Comparison of ENCODE assay signal across 18 cellular contexts in genomic region chr6:1834231-1834630, GRCh38.
A peak's percentile ranks its signal among the peaks of the same experiment; 100 is the strongest.
DNase-seq lines count a peak whose midpoint lies in the region; ATAC-seq and TF ChIP-seq lines count a peak whose summit lies in the region.
"Had no signal": no experiment of that assay in that cellular context is flagged by ENCODE, and none has a peak within 500 bp of the region (broad histone marks: within the 10 kb centered on the region; RNA-seq: fewer than 3 reads in every experiment).

No MANE protein-coding gene starts in this region.

- H3K79me2 ChIP-seq in PC-3 (ENCODE audit: low read length) = no peaks in the 10 kb centered on the region

- peaks cover 74% of the 10 kb centered on the region for H3K4me1 ChIP-seq in HAP-1
- H3K4me1 ChIP-seq in IMR-90 (ENCODE audit: control insufficient read depth, insufficient read depth, low read length) = peaks cover 8% of the 10 kb centered on the region
- H3K4me1 ChIP-seq in PC-3 (ENCODE audit: insufficient read depth, low read length) = peaks cover 31% of the 10 kb centered on the region
- H3K4me1 ChIP-seq: Caco-2 had no signal

- no peak overlapping the region for H4K5ac ChIP-seq in IMR-90 (ENCODE audit: low read depth, low read length)

- H3K36me3 ChIP-seq in HAP-1 (replicated peaks) (no peaks in the 10 kb centered on the region), IMR-90 (ENCODE audit: control insufficient read depth, insufficient read depth, low read length) (no peaks in the 10 kb centered on the region), PC-3 (ENCODE audit: low read depth, low read length) (peaks cover 2% of the 10 kb centered on the region; the same call in 1 of the 2 replicates)
- H3K36me3 ChIP-seq: BLaER1 had no signal

- no peak overlapping the region for H2BK5ac ChIP-seq in IMR-90 (ENCODE audit: low read depth, low read length, poor library complexity, severe bottlenecking)

- BruUV-seq in IMR-90 (replicated peaks; lab: Mats Ljungman, UMichigan) (no TSS peak), PC-3 (replicated peaks; lab: Mats Ljungman, UMichigan) (no TSS peak)

- WGBS in IMR-90 (ENCODE audit: extremely low coverage in 2 of 2, insufficient read length in 1 of 2), 2 experiments = no CpG with 5 or more reads among the region's 2 CpGs

- CTCF ChIA-PET in IMR-90 (lab: Yijun Ruan, JAX) = no interaction called here
- CTCF ChIA-PET in activated CD4-positive, alpha-beta memory T cell treated with anti-CD3 and anti-CD28 coated beads for 36 hours (lab: Charles Lee) = no interaction called here
- CTCF ChIA-PET in PC-3 (lab: Charles Lee) = no interaction called here

- no peaks in the 10 kb centered on the region for H3K9me3 Mint-ChIP-seq in osteocyte (ENCODE audit: unreplicated experiment)
- H3K9me3 Mint-ChIP-seq in stimulated activated effector memory CD8-positive, alpha-beta T cell treated with anti-CD3 and anti-CD28 coated beads, Interleukin-12 subunit alpha, Interleukin-12 subunit beta, amount 100 ng/mL, for 72 hours = peaks cover 3% of the 10 kb centered on the region
- peaks cover 10% of the 10 kb centered on the region for H3K9me3 Mint-ChIP-seq in activated CD4-positive, alpha-beta memory T cell treated with anti-CD3 and anti-CD28 coated beads for 36 hours

- 0 out of 2 replicates have a peak overlapping the region, but pooled peaks have one; percentile 25 for H2BK20ac ChIP-seq in IMR-90 (ENCODE audit: low read depth, low read length)

- H3K9me2 ChIP-seq in PC-3 (replicated peaks; ENCODE audit: low read length) = no peaks in the 10 kb centered on the region

- peaks cover 6% of the 10 kb centered on the region; the same call in 1 of the 2 replicates for H3K9me1 ChIP-seq in IMR-90 (ENCODE audit: insufficient read depth, low read length)

- peak; percentile 67 to 90 for DNase-seq in HAP-1 (ENCODE audit: low spot score in 2 of 2)
- no peak for DNase-seq in IMR-90
- DNase-seq in left kidney (ENCODE audit: low read depth, low spot score) = peak; percentile 92
- no peak for DNase-seq in osteocyte (ENCODE audit: extremely low spot score, unreplicated experiment)
- DNase-seq in stimulated activated effector memory CD8-positive, alpha-beta T cell treated with anti-CD3 and anti-CD28 coated beads, Interleukin-12 subunit alpha, Interleukin-12 subunit beta, amount 100 ng/mL, for 72 hours (ENCODE audit: low spot score in 2 of 2) = no peak
- DNase-seq in activated CD4-positive, alpha-beta memory T cell treated with anti-CD3 and anti-CD28 coated beads for 36 hours = no peak
- DNase-seq in PC-3 = no peak
- DNase-seq: Caco-2; CD4-positive, CD25-positive, alpha-beta regulatory T cell; CD8-positive, alpha-beta T cell; DMS153; DND-41; H7 had no signal

- ATAC-seq in IMR-90 (ENCODE audit: low read depth) = no peak
- ATAC-seq in stimulated activated effector memory CD8-positive, alpha-beta T cell treated with anti-CD3 and anti-CD28 coated beads, Interleukin-12 subunit alpha, Interleukin-12 subunit beta, amount 100 ng/mL, for 72 hours = no peak
- no peak for ATAC-seq in activated CD4-positive, CD25-positive, alpha-beta regulatory T cell treated with anti-CD3 and anti-CD28 coated beads, Interleukin-2, amount 50 U/mL, for 24 hours
- ATAC-seq in PC-3 = no peak
- ATAC-seq: CD8-positive, alpha-beta T cell; HCT116 had no signal

- no peak overlapping the region for H3K4me3 Mint-ChIP-seq in osteocyte (ENCODE audit: unreplicated experiment)
- H3K4me3 Mint-ChIP-seq in stimulated activated effector memory CD8-positive, alpha-beta T cell treated with anti-CD3 and anti-CD28 coated beads, Interleukin-12 subunit alpha, Interleukin-12 subunit beta, amount 100 ng/mL, for 72 hours = no peak overlapping the region
- H3K4me3 Mint-ChIP-seq in activated CD4-positive, alpha-beta memory T cell treated with anti-CD3 and anti-CD28 coated beads for 36 hours = no peak overlapping the region
- H3K4me3 Mint-ChIP-seq: B cell; CD4-positive, CD25-positive, alpha-beta regulatory T cell; CD8-positive, alpha-beta T cell had no signal

- H4K20me1 ChIP-seq in IMR-90 (ENCODE audit: insufficient read depth, low read length) (no peaks in the 10 kb centered on the region), PC-3 (ENCODE audit: low read length) (no peaks in the 10 kb centered on the region)
- H4K20me1 ChIP-seq: BLaER1 had no signal

- no peak overlapping the region for H3K23ac ChIP-seq in IMR-90 (ENCODE audit: low read depth, low read length)

- no peak overlapping the region for H2AFZ ChIP-seq in IMR-90 (replicated peaks; ENCODE audit: low read length, poor library complexity)
- H2AFZ ChIP-seq in PC-3 (ENCODE audit: low read length) = no peak overlapping the region

- no peaks in the 10 kb centered on the region for H3K79me1 ChIP-seq in IMR-90 (ENCODE audit: low read depth in 1 of 2, low read length in 2 of 2)

- dilution Hi-C loops in IMR-90 (cut with HindIII; ENCODE audit: low sequenced_read_pairs, unreplicated experiment) = no loop called here

- no peak for TF ChIP-seq RAD21 in IMR-90 (IDR thresholded peaks at IDR 0.05; ENCODE audit: low read length)

- intact Hi-C loops in IMR-90 (cut with micrococcal nuclease) (no loop called here), PC-3 (cut with micrococcal nuclease) (loop anchor here (5.0 to 10.0 kb wide), 3 partner anchors 62 to 149 kb away; no protein-coding TSS in a partner anchor)
- intact Hi-C loops in activated CD4-positive, alpha-beta memory T cell treated with anti-CD3 and anti-CD28 coated beads for 36 hours (cut with micrococcal nuclease) = no loop called here

- H3K27ac ChIP-seq in IMR-90 (ENCODE audit: insufficient read depth, low read length) = no peak overlapping the region
- no peak overlapping the region for H3K27ac ChIP-seq in PC-3 (ENCODE audit: low read length)
- H3K27ac ChIP-seq: BLaER1, C4-2B had no signal

- POLR2A ChIA-PET in IMR-90 (lab: Charles Lee; ENCODE audit: unreplicated experiment) (no interaction called here), PC-3 (lab: Charles Lee; ENCODE audit: unreplicated experiment) (no interaction called here)
- POLR2A ChIA-PET in activated CD4-positive, alpha-beta memory T cell treated with anti-CD3 and anti-CD28 coated beads for 36 hours (lab: Charles Lee) = no interaction called here

- H3K27me3 ChIP-seq in HAP-1 (ENCODE audit: low read depth) (no peaks in the 10 kb centered on the region), IMR-90 (ENCODE audit: control insufficient read depth, insufficient read depth, low read length) (no peaks in the 10 kb centered on the region), PC-3 (ENCODE audit: low read length) (no peaks in the 10 kb centered on the region)
- H3K27me3 ChIP-seq: BLaER1 had no signal

- H3K27me3 Mint-ChIP-seq in osteocyte (ENCODE audit: unreplicated experiment) = no peaks in the 10 kb centered on the region
- H3K27me3 Mint-ChIP-seq in activated CD4-positive, alpha-beta memory T cell treated with anti-CD3 and anti-CD28 coated beads for 36 hours = no peaks in the 10 kb centered on the region
- H3K27me3 Mint-ChIP-seq: B cell; CD4-positive, CD25-positive, alpha-beta regulatory T cell had no signal

- H3K9me3 ChIP-seq in HAP-1 = no peaks in the 10 kb centered on the region
- no peaks in the 10 kb centered on the region for H3K9me3 ChIP-seq in IMR-90 (ENCODE audit: control insufficient read depth, insufficient read depth, low read length)
- H3K9me3 ChIP-seq in PC-3 (ENCODE audit: low read length) = no peaks in the 10 kb centered on the region
- H3K9me3 ChIP-seq: Caco-2 had no signal

- no peaks in the 10 kb centered on the region for H3K36me3 Mint-ChIP-seq in osteocyte (ENCODE audit: unreplicated experiment)
- no peaks in the 10 kb centered on the region for H3K36me3 Mint-ChIP-seq in stimulated activated effector memory CD8-positive, alpha-beta T cell treated with anti-CD3 and anti-CD28 coated beads, Interleukin-12 subunit alpha, Interleukin-12 subunit beta, amount 100 ng/mL, for 72 hours
- H3K36me3 Mint-ChIP-seq in activated CD4-positive, alpha-beta memory T cell treated with anti-CD3 and anti-CD28 coated beads for 36 hours = peaks cover 8% of the 10 kb centered on the region

- H2AK5ac ChIP-seq in IMR-90 (ENCODE audit: low read depth, low read length) = no peak overlapping the region

- H2AK9ac ChIP-seq in IMR-90 (replicated peaks; ENCODE audit: low read depth, low read length, poor library complexity) = no peak overlapping the region

- H3K9ac ChIP-seq in IMR-90 (ENCODE audit: low read depth, low read length) (no peak overlapping the region), PC-3 (ENCODE audit: low read length) (no peak overlapping the region)
- H3K9ac ChIP-seq: BLaER1 had no signal

- TF ChIP-seq CTCF in IMR-90 (conservative IDR thresholded peaks at IDR 0.05; ENCODE audit: low read depth, low read length) (no peak), osteocyte (IDR thresholded peaks at IDR 0.05) (no peak), PC-3 (conservative IDR thresholded peaks at IDR 0.05; ENCODE audit: low read depth, low read length) (no peak)

- no peak overlapping the region for H2BK120ac ChIP-seq in IMR-90 (ENCODE audit: low read depth, low read length)

- H3K4me3 ChIP-seq in HAP-1 = no peak overlapping the region
- no peak overlapping the region for H3K4me3 ChIP-seq in IMR-90 (ENCODE audit: insufficient read depth, low read depth, low read length)
- H3K4me3 ChIP-seq in PC-3 (ENCODE audit: low read length) = no peak overlapping the region
- H3K4me3 ChIP-seq: BLaER1 had no signal

- peak overlapping the region; percentile 31 for H3K27ac Mint-ChIP-seq in osteocyte (ENCODE audit: unreplicated experiment)
- H3K27ac Mint-ChIP-seq in stimulated activated effector memory CD8-positive, alpha-beta T cell treated with anti-CD3 and anti-CD28 coated beads, Interleukin-12 subunit alpha, Interleukin-12 subunit beta, amount 100 ng/mL, for 72 hours = no peak overlapping the region
- H3K27ac Mint-ChIP-seq in activated CD4-positive, alpha-beta memory T cell treated with anti-CD3 and anti-CD28 coated beads for 36 hours = no peak overlapping the region
- H3K27ac Mint-ChIP-seq: B cell; CD8-positive, alpha-beta T cell had no signal

- no peak overlapping the region for H3K18ac ChIP-seq in IMR-90 (ENCODE audit: low read depth, low read length)

- H2BK15ac ChIP-seq in IMR-90 (ENCODE audit: low read depth, low read length) = no peak overlapping the region

- H3F3A ChIP-seq in PC-3 (ENCODE audit: low read length, unreplicated experiment) = no peaks in the 10 kb centered on the region

- in situ Hi-C loops in HAP-1 (cut with MboI; ENCODE audit: low sequenced_read_pairs) = no loop called here
- in situ Hi-C loops in IMR-90 (cut with MboI; ENCODE audit: low sequenced_read_pairs) = no loop called here

- no peak overlapping the region for H3K14ac ChIP-seq in IMR-90 (replicated peaks; ENCODE audit: low read depth, low read length)

- peaks cover 68% of the 10 kb centered on the region for H3K4me1 Mint-ChIP-seq in osteocyte (ENCODE audit: unreplicated experiment)
- H3K4me1 Mint-ChIP-seq in stimulated activated effector memory CD8-positive, alpha-beta T cell treated with anti-CD3 and anti-CD28 coated beads, Interleukin-12 subunit alpha, Interleukin-12 subunit beta, amount 100 ng/mL, for 72 hours = no peaks in the 10 kb centered on the region
- H3K4me1 Mint-ChIP-seq in activated CD4-positive, alpha-beta memory T cell treated with anti-CD3 and anti-CD28 coated beads for 36 hours (ENCODE audit: low read depth) = no peaks in the 10 kb centered on the region
- H3K4me1 Mint-ChIP-seq: B cell; CD4-positive, CD25-positive, alpha-beta regulatory T cell had no signal

- no peak overlapping the region for H4K91ac ChIP-seq in IMR-90 (ENCODE audit: insufficient read depth, low read depth, low read length)

- H3K4me2 ChIP-seq in IMR-90 (ENCODE audit: low read depth, low read length) (no peak overlapping the region), PC-3 (ENCODE audit: low read length) (no peak overlapping the region)
- H3K4me2 ChIP-seq: BLaER1 had no signal

- no peak overlapping the region for H4K8ac ChIP-seq in IMR-90 (ENCODE audit: low read depth in 2 of 2, low read length in 2 of 2)

- H3K56ac ChIP-seq in IMR-90 (ENCODE audit: extremely low read depth, insufficient read depth, low read length) = no peak overlapping the region

- TF ChIP-seq POLR2A in IMR-90 (IDR thresholded peaks at IDR 0.05; ENCODE audit: low read depth, low read length) = no peak

- H3K4ac ChIP-seq in IMR-90 (ENCODE audit: low read depth, low read length) = no peak overlapping the region

Comparison
In these comparisons a context has a peak if more than half of its experiments do, and no peak if none do; other contexts are left out.
1. DNase-seq: peak in HAP-1 (2 of 2) and left kidney (single experiment); none in IMR-90 (single experiment), osteocyte (single experiment), stimulated activated effector memory CD8-positive, alpha-beta T cell treated with anti-CD3 and anti-CD28 coated beads, Interleukin-12 subunit alpha, Interleukin-12 subunit beta, amount 100 ng/mL, for 72 hours (0 of 2), activated CD4-positive, alpha-beta memory T cell treated with anti-CD3 and anti-CD28 coated beads for 36 hours (single experiment) and PC-3 (single experiment).